In the genomic region with DNA sequence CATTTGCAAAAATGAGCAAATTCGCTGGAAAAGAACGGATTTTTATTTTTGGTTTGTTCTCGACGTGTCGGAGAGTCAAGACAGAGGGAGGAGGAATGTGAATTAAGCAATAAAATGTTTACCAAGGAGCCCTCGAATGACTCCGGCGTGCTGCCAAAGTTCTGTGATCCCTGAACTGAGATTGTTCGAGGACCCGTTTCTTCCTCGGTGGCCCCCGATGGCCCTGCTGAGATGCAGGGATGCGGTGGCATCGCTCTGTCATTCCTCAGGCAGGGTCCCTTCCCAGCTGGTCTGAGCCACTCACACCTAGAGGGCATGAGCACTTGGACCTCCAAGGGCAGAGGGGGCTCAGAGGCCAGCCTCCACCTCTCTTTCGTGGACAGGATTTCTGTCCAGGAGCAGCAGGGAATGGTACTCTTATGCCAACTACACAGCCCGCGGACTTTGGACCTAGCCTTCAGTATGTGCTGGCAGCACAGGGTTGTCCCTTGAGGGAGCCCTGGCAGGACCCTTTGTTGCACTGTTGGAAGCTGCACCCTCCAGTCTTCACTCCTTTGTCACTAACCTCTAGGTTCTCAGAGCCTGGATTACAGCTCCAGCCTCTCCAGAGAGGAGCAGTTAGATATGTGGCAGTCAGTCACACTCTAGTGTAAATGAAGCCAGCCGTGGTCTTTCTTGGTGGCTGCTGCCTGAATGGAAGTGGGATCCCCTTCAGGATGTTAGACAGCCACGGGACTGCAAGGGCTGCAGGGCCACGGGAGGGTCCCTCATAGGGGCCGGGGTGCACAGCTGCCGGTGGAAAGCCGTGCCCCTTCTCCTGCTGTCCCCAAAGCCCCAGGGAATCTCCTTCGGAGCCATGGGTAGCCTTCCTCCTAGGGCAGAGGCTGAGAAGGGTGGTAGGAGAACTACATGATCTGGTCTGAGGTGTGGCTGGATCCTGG, we compare ENCODE assay signal across 22 cellular contexts.
DNase-seq lines count a peak whose midpoint lies in the region; ATAC-seq, FAIRE-seq and TF ChIP-seq lines count a peak whose summit lies in the region.
"Had no signal": no experiment of that assay in that cellular context is flagged by ENCODE, and none has a peak within 500 bp of the region (broad histone marks: within the 10 kb centered on the region; RNA-seq: fewer than 3 reads in every experiment).

No MANE protein-coding gene starts in this region.

- no peak for TF ChIP-seq RAD21 in K562 (CRISPR knock-in tag; conservative IDR thresholded peaks at IDR 0.05 in 1 of 2, IDR thresholded peaks at IDR 0.05 in 1 of 2)

- no peak for TF ChIP-seq EP300 in K562 (IDR thresholded peaks at IDR 0.05; ENCODE audit: low read length)

- H3K4me1 ChIP-seq in HEK293 (ENCODE audit: control insufficient read depth, insufficient read depth, low read length) (no peaks in the 10 kb centered on the region), K562 (replicated peaks in 1 of 2; ENCODE audit: control insufficient read depth in 2 of 2, insufficient read depth in 2 of 2, low read length in 2 of 2) (peaks cover 11 to 25% of the 10 kb centered on the region in 2 experiments; a peak in 4 of 5 replicates), kidney (ENCODE audit: control insufficient read depth in 1 of 2, insufficient read depth in 1 of 2, low read depth in 1 of 2, low read length in 2 of 2) (peaks cover 0 to 2% of the 10 kb centered on the region in 2 donors), gastrocnemius medialis (no peaks in the 10 kb centered on the region)

- no peak overlapping the region for H3K4me2 ChIP-seq in K562 (ENCODE audit: insufficient read depth, low read length)

- BruUV-seq in K562 (replicated peaks; lab: Mats Ljungman, UMichigan) = no TSS peak

- H3K9ac ChIP-seq in K562 (ENCODE audit: insufficient read depth in 1 of 2, low read depth in 2 of 2, low read length in 2 of 2) (peak overlapping the region in 1 of 2 experiments; percentile 31; a peak in 1 of 4 replicates), kidney (ENCODE audit: low read length in 2 of 2) (no peak overlapping the region)

- H3K27me3 ChIP-seq in K562 (ENCODE audit: control insufficient read depth in 2 of 2, insufficient read depth in 2 of 2, low read length in 2 of 2) = no peaks in the 10 kb centered on the region; a peak in 1 of 5 replicates
- peaks cover 0 to 11% (median 8%) of the 10 kb centered on the region in 3 donors for H3K27me3 ChIP-seq in gastrocnemius medialis
- H3K27me3 ChIP-seq: MG63 had no signal

- H3K4me3 ChIP-seq in HEK293 (ENCODE audit: low read depth, low read length) = no peak overlapping the region
- no peak overlapping the region for H3K4me3 ChIP-seq in K562
- H3K4me3 ChIP-seq in kidney (ENCODE audit: low read length in 2 of 2) = no peak overlapping the region
- H3K4me3 ChIP-seq in gastrocnemius medialis = no peak overlapping the region
- H3K4me3 ChIP-seq: gastroesophageal sphincter, MG63 had no signal

- no peaks in the 10 kb centered on the region for H3K9me1 ChIP-seq in K562 (ENCODE audit: control insufficient read depth, insufficient read depth, low read length)

- DNase-seq in K562 (ENCODE audit: extremely low read depth in 1 of 4, low spot score in 3 of 4) (no peak), kidney (peak; percentile 87), gastrocnemius medialis (no peak), erythroblast (lab: John Stamatoyannopoulos, UW) (no peak)
- no peak for DNase-seq in stimulated activated naive CD4-positive, alpha-beta T cell treated with Interleukin-2 at 50 U/mL for 16 hours (lab: John Stamatoyannopoulos, UW)
- DNase-seq: activated CD4-positive, alpha-beta memory T cell treated with anti-CD3 and anti-CD28 coated beads, Interleukin-2, amount 10 ng/mL, durations not matched to agents 7 days and 5 days; activated effector memory CD4-positive, alpha-beta T cell treated with Interleukin-2 at 50 U/mL for 16 hours; effector memory CD8-positive, alpha-beta T cell; mesendoderm; MG63; NCI-H1417 treated with DMSO at 0.1 percent for 48 hours; NCI-H446; nucleus accumbens; SHP77; stimulated activated CD4-positive, alpha-beta T cell treated with anti-CD3 and anti-CD28 coated beads, Interleukin-2, amount 100 ng/mL, for 48 hours; SW 1271; T1000 had no signal

- 54% methylated on average over 19 of the region's 24 CpGs for WGBS in K562 (ENCODE audit: insufficient coverage, low coverage, missing lambda C conversion rate)

- H3K79me2 ChIP-seq in K562 (ENCODE audit: control insufficient read depth, insufficient read depth, low read length) = no peaks in the 10 kb centered on the region

- FAIRE-seq in K562 (lab: Jason Lieb, UNC) = no peak
- no peak for FAIRE-seq in kidney (lab: Jason Lieb, UNC)
- FAIRE-seq: colon had no signal

- H3K9me3 ChIP-seq in HEK293 (ENCODE audit: control insufficient read depth, insufficient read depth, low read depth, low read length) (no peaks in the 10 kb centered on the region), K562 (replicated peaks; ENCODE audit: control insufficient read depth, insufficient read depth, low read depth, low read length) (no peaks in the 10 kb centered on the region), kidney (ENCODE audit: control insufficient read depth in 1 of 2, low read length in 2 of 2) (no peaks in the 10 kb centered on the region), gastrocnemius medialis (no peaks in the 10 kb centered on the region)
- H3K9me3 ChIP-seq: gastroesophageal sphincter, MG63 had no signal

- POLR2A ChIA-PET in HEK293 (lab: Yijun Ruan, JAX) = no interaction called here
- POLR2A ChIA-PET in K562 (lab: Yijun Ruan, JAX) = interaction anchor here (1.9 kb wide), 1 partner anchor 10 kb away, joined by 5 read pairs; no protein-coding TSS in a partner anchor

- H3K27ac ChIP-seq in HEK293 (ENCODE audit: extremely low read depth, low read depth, low read length) = no peak overlapping the region
- H3K27ac ChIP-seq in K562 (ENCODE audit: extremely low read depth, low read depth, low read length) = no peak overlapping the region
- peak overlapping the region in 1 of 2 donors; percentile 26 for H3K27ac ChIP-seq in kidney (ENCODE audit: low read depth in 2 of 2, low read length in 2 of 2)
- H3K27ac ChIP-seq in gastrocnemius medialis = peak overlapping the region in 3 of 4 donors; percentile 33 to 58 (median 53)

- H3K36me3 ChIP-seq in HEK293 (ENCODE audit: control insufficient read depth in 2 of 2, insufficient read depth in 1 of 2, low read length in 2 of 2) (no peaks in the 10 kb centered on the region), K562 (ENCODE audit: control insufficient read depth, insufficient read depth, low read length) (no peaks in the 10 kb centered on the region), kidney (ENCODE audit: control insufficient read depth in 1 of 2, insufficient read depth in 2 of 2, low read length in 2 of 2) (no peaks in the 10 kb centered on the region), gastrocnemius medialis (no peaks in the 10 kb centered on the region)
- H3K36me3 ChIP-seq: gastroesophageal sphincter, MG63 had no signal

- TF ChIP-seq POLR2A in K562 (conservative IDR thresholded peaks at IDR 0.05) = no peak
- TF ChIP-seq POLR2A in gastrocnemius medialis (IDR thresholded peaks at IDR 0.05) = no peak
- no peak for TF ChIP-seq POLR2A in erythroblast (IDR thresholded peaks at IDR 0.05; ENCODE audit: low read length)

- ATAC-seq in K562 (no peak; the same call in 2 of the 3 replicates), gastrocnemius medialis (no peak), GM19395 (IDR thresholded peaks at IDR 0.05; ENCODE audit: unreplicated experiment) (no peak)
- ATAC-seq: effector memory CD8-positive, alpha-beta T cell; gastroesophageal sphincter; stimulated activated effector memory CD8-positive, alpha-beta T cell treated with anti-CD3 and anti-CD28 coated beads, Interleukin-12 subunit alpha, Interleukin-12 subunit beta, amount 100 ng/mL, for 72 hours had no signal

- intact Hi-C loops in K562 (cut with micrococcal nuclease) (no loop called here), kidney (cut with DNase I) (no loop called here), gastrocnemius medialis (cut with DNase I; ENCODE audit: low total_unique reads) (no loop called here)

- CTCF ChIA-PET in HEK293 (lab: Yijun Ruan, JAX) = no interaction called here
- CTCF ChIA-PET in K562 (lab: Yijun Ruan, JAX; ENCODE audit: low intra/inter-chr PET ratio) = no interaction called here

- H2AFZ ChIP-seq in K562 (ENCODE audit: low read depth, low read length) = 0 out of 2 replicates have a peak overlapping the region, but pooled peaks have one; percentile 33

- TF ChIP-seq CTCF in HEK293 (tag by site-specific recombination; IDR thresholded peaks at IDR 0.05) (no peak), K562 (IDR thresholded peaks at IDR 0.05 in 2 of 3, conservative IDR thresholded peaks at IDR 0.05 in 1 of 3; ENCODE audit: insufficient read depth in 2 of 3, low read depth in 1 of 3, low read length in 3 of 3) (no peak), kidney (IDR thresholded peaks at IDR 0.05; ENCODE audit: borderline replicate concordance, extremely low read depth, insufficient read depth) (no peak), gastrocnemius medialis (IDR thresholded peaks at IDR 0.05 in 4 of 5, conservative IDR thresholded peaks at IDR 0.05 in 1 of 5) (no peak)

- in situ Hi-C loops in K562 (cut with MboI) (no loop called here), gastrocnemius medialis (cut with MboI; ENCODE audit: low sequenced_read_pairs in 4 of 4) (no loop called here)

- no peaks in the 10 kb centered on the region for H4K20me1 ChIP-seq in K562 (replicated peaks; ENCODE audit: control insufficient read depth, insufficient read depth, low read length)

TF ChIP-seq in HEK293, 187 proteins besides CTCF, POLR2A, EP300 and RAD21 (continues in another document):
- TF ChIP-seq ZFP69B (tag by site-specific recombination; IDR thresholded peaks at IDR 0.05) = no peak

TF ChIP-seq in K562, 482 proteins besides CTCF, POLR2A, EP300 and RAD21 (continues in another document):
- no peak for TF ChIP-seq ZNF699 (CRISPR knock-in tag; IDR thresholded peaks at IDR 0.05; ENCODE audit: insufficient replicate concordance)
- no peak for TF ChIP-seq SP2 (IDR thresholded peaks at IDR 0.05; ENCODE audit: extremely low read depth, low read depth, low read length, poor library complexity, severe bottlenecking)
- no peak for TF ChIP-seq NFE2L1 (tag; IDR thresholded peaks at IDR 0.05; ENCODE audit: borderline replicate concordance, low read depth)
- TF ChIP-seq ZNF436 (CRISPR knock-in tag; IDR thresholded peaks at IDR 0.05) = no peak
- TF ChIP-seq CBFA2T3 (IDR thresholded peaks at IDR 0.05) = no peak
- TF ChIP-seq, protein P1, sequence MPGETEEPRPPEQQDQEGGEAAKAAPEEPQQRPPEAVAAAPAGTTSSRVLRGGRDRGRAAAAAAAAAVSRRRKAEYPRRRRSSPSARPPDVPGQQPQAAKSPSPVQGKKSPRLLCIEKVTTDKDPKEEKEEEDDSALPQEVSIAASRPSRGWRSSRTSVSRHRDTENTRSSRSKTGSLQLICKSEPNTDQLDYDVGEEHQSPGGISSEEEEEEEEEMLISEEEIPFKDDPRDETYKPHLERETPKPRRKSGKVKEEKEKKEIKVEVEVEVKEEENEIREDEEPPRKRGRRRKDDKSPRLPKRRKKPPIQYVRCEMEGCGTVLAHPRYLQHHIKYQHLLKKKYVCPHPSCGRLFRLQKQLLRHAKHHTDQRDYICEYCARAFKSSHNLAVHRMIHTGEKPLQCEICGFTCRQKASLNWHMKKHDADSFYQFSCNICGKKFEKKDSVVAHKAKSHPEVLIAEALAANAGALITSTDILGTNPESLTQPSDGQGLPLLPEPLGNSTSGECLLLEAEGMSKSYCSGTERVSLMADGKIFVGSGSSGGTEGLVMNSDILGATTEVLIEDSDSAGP (CRISPR knock-in tag; IDR thresholded peaks at IDR 0.05) = no peak

Comparison
In these comparisons a context has a peak if more than half of its experiments do, and no peak if none do; other contexts are left out.
1. H3K27ac ChIP-seq: peak in gastrocnemius medialis (3 of 4); none in HEK293 (single experiment) and K562 (single experiment).